17 cellular contexts compared by ENCODE assay signal in the genomic region with DNA sequence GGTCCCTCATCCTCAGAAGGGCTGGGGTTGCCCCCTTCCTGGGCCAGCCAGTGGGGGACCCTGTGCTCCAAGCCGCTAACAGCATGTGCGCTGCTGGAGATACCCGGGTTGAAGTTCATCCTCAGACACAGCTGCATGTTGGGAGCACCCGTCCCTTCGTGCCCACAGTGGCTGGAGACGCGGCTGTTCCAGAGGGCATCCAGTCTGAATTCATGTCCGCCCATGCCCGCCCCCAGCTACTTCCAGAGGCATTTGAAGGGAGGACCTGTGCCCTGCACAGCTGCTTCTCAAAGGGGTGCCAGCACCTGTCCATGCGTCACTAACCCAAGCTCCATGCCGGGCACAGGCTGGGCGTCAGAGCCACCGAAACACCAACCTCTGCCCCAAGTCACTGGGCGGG.
DNase-seq lines count a peak whose midpoint lies in the region; ATAC-seq and TF ChIP-seq lines count a peak whose summit lies in the region.
"Had no signal": no experiment of that assay in that cellular context is flagged by ENCODE, and none has a peak within 500 bp of the region (broad histone marks: within the 10 kb centered on the region; RNA-seq: fewer than 3 reads in every experiment).

No MANE protein-coding gene starts in this region.

- H4K5ac ChIP-seq in H9 (ENCODE audit: insufficient read length, low read depth, low read length) = no peak overlapping the region

- H4K8ac ChIP-seq in H9 (replicated peaks; ENCODE audit: insufficient read length, low read depth, low read length) = no peak overlapping the region
- no peak overlapping the region for H4K8ac ChIP-seq in neuronal stem cell (ENCODE audit: low read depth, low read length)

- no peak overlapping the region for H3K23ac ChIP-seq in H9 (ENCODE audit: insufficient read length, low read depth, low read length)
- no peak overlapping the region for H3K23ac ChIP-seq in neuronal stem cell (ENCODE audit: low read depth, low read length, poor library complexity)

- H2BK5ac ChIP-seq in H9 (ENCODE audit: insufficient read length, low read length) (no peak overlapping the region), neuronal stem cell (ENCODE audit: low read length) (peak overlapping the region; percentile 66)

- no peaks in the 10 kb centered on the region for H3K36me3 ChIP-seq in heart right ventricle
- no peaks in the 10 kb centered on the region for H3K36me3 ChIP-seq in neuronal stem cell (replicated peaks in 1 of 2; ENCODE audit: control insufficient read depth in 2 of 2, insufficient read depth in 2 of 2, low read length in 2 of 2)
- H3K36me3 ChIP-seq: BLaER1 treated with 17β-estradiol and CSF1 and Interleukin-3, amounts not matched to agents 10 nM and 100 nM had no signal

- H3K56ac ChIP-seq in H9 (ENCODE audit: insufficient read length, low read depth, low read length) = no peak overlapping the region

- no peak overlapping the region for H2AFZ ChIP-seq in H9 (ENCODE audit: low read length)
- no peak overlapping the region for H2AFZ ChIP-seq in neuronal stem cell (ENCODE audit: low read length)

- no peak overlapping the region for H3K18ac ChIP-seq in H9 (ENCODE audit: insufficient read length, low read depth, low read length)
- H3K18ac ChIP-seq in neuronal stem cell (ENCODE audit: low read length) = peak overlapping the region; percentile 38

- H3K4me2 ChIP-seq in H9 (ENCODE audit: insufficient read depth, insufficient read length, low read length) (no peak overlapping the region), neuronal stem cell (ENCODE audit: insufficient read depth, low read length, poor library complexity, severe bottlenecking) (no peak overlapping the region)
- H3K4me2 ChIP-seq: A549; BLaER1 treated with 17β-estradiol and CSF1 and Interleukin-3, amounts not matched to agents 10 nM and 100 nM had no signal

- H3K36me3 Mint-ChIP-seq in H9 (ENCODE audit: insufficient read depth in 1 of 3, low read depth in 3 of 3) = no peaks in the 10 kb centered on the region
- H3K36me3 Mint-ChIP-seq: CD8-positive, alpha-beta T cell had no signal

- no peak for ATAC-seq in Right ventricle myocardium inferior
- no peak for ATAC-seq in heart right ventricle
- ATAC-seq: A549; CD8-positive, alpha-beta T cell had no signal

- H3K4me1 Mint-ChIP-seq in H9 = peaks cover 7% of the 10 kb centered on the region in 2 experiments
- H3K4me1 Mint-ChIP-seq: B cell had no signal

- H3K4me3 ChIP-seq in heart right ventricle (no peak overlapping the region), neuronal stem cell (ENCODE audit: low read length in 2 of 2) (no peak overlapping the region)
- H3K4me3 ChIP-seq: A549; BLaER1 treated with 17β-estradiol and CSF1 and Interleukin-3, amounts not matched to agents 10 nM and 100 nM had no signal

- DNase-seq in Right ventricle myocardium inferior (ENCODE audit: missing footprints) (peak; percentile 69), heart right ventricle (no peak), H9 (no peak), neuronal stem cell (ENCODE audit: low spot score) (no peak), superior temporal gyrus (ENCODE audit: extremely low spot score) (no peak)
- DNase-seq: AML-193; Caco-2; Calu3; CD4-positive, alpha-beta T cell; CD8-positive, alpha-beta T cell; DMS79 treated with DMSO at 0.1 percent for 48 hours; GF-D8 had no signal

- intact Hi-C loops in Right ventricle myocardium inferior (cut with DNase I) = no loop called here
- intact Hi-C loops in heart right ventricle (cut with DNase I) = no loop called here

- H4K91ac ChIP-seq in H9 (ENCODE audit: insufficient read length, low read depth, low read length) (no peak overlapping the region), neuronal stem cell (ENCODE audit: low read depth, low read length, poor library complexity) (no peak overlapping the region)

- H2BK15ac ChIP-seq in H9 (ENCODE audit: low read depth, low read length) (no peak overlapping the region), neuronal stem cell (ENCODE audit: low read length) (peak overlapping the region; percentile 67)

- no peaks in the 10 kb centered on the region for H3K79me2 ChIP-seq in H9 (ENCODE audit: insufficient read depth, low read length)

- H2AK5ac ChIP-seq in H9 (ENCODE audit: insufficient read length, low read length) (no peak overlapping the region), neuronal stem cell (ENCODE audit: low read depth, low read length) (peak overlapping the region; percentile 84)

- no peak overlapping the region for H2BK12ac ChIP-seq in H9 (ENCODE audit: insufficient read length, low read depth, low read length)
- no peak overlapping the region for H2BK12ac ChIP-seq in neuronal stem cell (ENCODE audit: low read length)

- H2BK120ac ChIP-seq in H9 (ENCODE audit: low read depth, low read length, poor library complexity, severe bottlenecking) (no peak overlapping the region), neuronal stem cell (ENCODE audit: low read depth, low read length) (no peak overlapping the region)

- H3K9me3 Mint-ChIP-seq in H9 = peaks cover 0 to 2% of the 10 kb centered on the region in 2 experiments; a peak in 1 of 5 replicates
- H3K9me3 Mint-ChIP-seq: CD4-positive, alpha-beta T cell; CD8-positive, alpha-beta T cell had no signal

- no peaks in the 10 kb centered on the region for H3K79me1 ChIP-seq in H9 (ENCODE audit: insufficient read depth, low read depth, low read length, poor library complexity, severe bottlenecking)
- peaks cover 2% of the 10 kb centered on the region for H3K79me1 ChIP-seq in neuronal stem cell (ENCODE audit: low read depth, low read length)

- H3K27ac Mint-ChIP-seq in H9 = no peak overlapping the region
- H3K27ac Mint-ChIP-seq: B cell; CD4-positive, alpha-beta T cell; CD8-positive, alpha-beta T cell had no signal

- no peak overlapping the region for H2BK20ac ChIP-seq in H9 (ENCODE audit: low read depth, low read length, poor library complexity, severe bottlenecking)

- H3K9me3 ChIP-seq in heart right ventricle (no peaks in the 10 kb centered on the region), H9 (ENCODE audit: control insufficient read depth, low read depth, low read length) (no peaks in the 10 kb centered on the region), neuronal stem cell (replicated peaks in 1 of 2; ENCODE audit: control insufficient read depth in 2 of 2, insufficient read depth in 1 of 2, low read depth in 1 of 2, low read length in 2 of 2) (peaks cover 0 to 1% of the 10 kb centered on the region in 2 donors)
- H3K9me3 ChIP-seq: A549, Caco-2 had no signal

- no peak overlapping the region for H3T11ph ChIP-seq in H9 (ENCODE audit: low read length)

- no peaks in the 10 kb centered on the region for H3K23me2 ChIP-seq in H9 (ENCODE audit: insufficient read length, low read depth, low read length, poor library complexity, severe bottlenecking)

- H3K4me1 ChIP-seq in heart right ventricle (peaks cover 0 to 11% (median 7%) of the 10 kb centered on the region in 9 donors), H9 (ENCODE audit: insufficient read depth, low read length) (no peaks in the 10 kb centered on the region), neuronal stem cell (ENCODE audit: control insufficient read depth in 2 of 2, insufficient read depth in 1 of 2, low read depth in 1 of 2, low read length in 2 of 2) (no peaks in the 10 kb centered on the region)
- H3K4me1 ChIP-seq: A549, Caco-2 had no signal

- no peak overlapping the region for H3K4ac ChIP-seq in H9 (ENCODE audit: low read depth, low read length)
- no peak overlapping the region for H3K4ac ChIP-seq in neuronal stem cell (ENCODE audit: low read length)

- H3K14ac ChIP-seq in H9 (ENCODE audit: insufficient read depth, low read length) (peak overlapping the region; percentile 20; the same call in 1 of the 2 replicates), neuronal stem cell (ENCODE audit: low read length) (peak overlapping the region; percentile 71)

- WGBS in heart right ventricle, 2 donors = 94 to 96% methylated on average over 14 of the region's 14 CpGs
- no CpG with 5 or more reads among the region's 14 CpGs for WGBS in H9 (ENCODE audit: extremely low coverage, insufficient read length, low lambda C conversion rate)
- WGBS in neuronal stem cell (ENCODE audit: extremely low coverage in 2 of 2, insufficient read length in 2 of 2, insufficient replicate concordance in 1 of 2), 2 donors = no CpG with 5 or more reads among the region's 14 CpGs

- no peak overlapping the region for H3K9ac ChIP-seq in H9 (ENCODE audit: extremely low read depth, insufficient read length, low read length)
- H3K9ac ChIP-seq in neuronal stem cell (ENCODE audit: low read depth, low read length, poor library complexity) = no peak overlapping the region
- H3K9ac ChIP-seq: BLaER1 treated with 17β-estradiol and CSF1 and Interleukin-3, amounts not matched to agents 10 nM and 100 nM had no signal

- no peak overlapping the region for H3K4me3 Mint-ChIP-seq in H9
- H3K4me3 Mint-ChIP-seq: B cell; CD4-positive, alpha-beta T cell; CD8-positive, alpha-beta T cell had no signal

- H4K20me1 ChIP-seq in H9 (ENCODE audit: control insufficient read depth, insufficient read depth, insufficient read length) = no peaks in the 10 kb centered on the region

- H3K27me3 Mint-ChIP-seq in H9 (ENCODE audit: low read depth) = peaks cover 14% of the 10 kb centered on the region
- H3K27me3 Mint-ChIP-seq: B cell; CD4-positive, alpha-beta T cell had no signal

- H3K27ac ChIP-seq in heart right ventricle (no peak overlapping the region), H9 (ENCODE audit: insufficient read length, low read depth, low read length) (no peak overlapping the region), neuronal stem cell (replicated peaks; ENCODE audit: low read length) (no peak overlapping the region)
- H3K27ac ChIP-seq: 22Rv1; A549; BLaER1 treated with 17β-estradiol and CSF1 and Interleukin-3, amounts not matched to agents 10 nM and 100 nM; C4-2B had no signal

- H3K27me3 ChIP-seq in heart right ventricle (peaks cover 0 to 44% (median 18%) of the 10 kb centered on the region in 7 donors), H9 (ENCODE audit: insufficient read depth, low read length) (no peaks in the 10 kb centered on the region), neuronal stem cell (ENCODE audit: control insufficient read depth in 3 of 3, insufficient read depth in 3 of 3, low read depth in 1 of 3, low read length in 3 of 3) (peaks cover 0 to 18% (median 0%) of the 10 kb centered on the region in 3 experiments)

- no peak for TF ChIP-seq CTCF in heart right ventricle (IDR thresholded peaks at IDR 0.05)
- no peak for TF ChIP-seq CTCF in H9 (conservative IDR thresholded peaks at IDR 0.05)
